8 cellular contexts compared by ENCODE assay signal in the genomic region with DNA sequence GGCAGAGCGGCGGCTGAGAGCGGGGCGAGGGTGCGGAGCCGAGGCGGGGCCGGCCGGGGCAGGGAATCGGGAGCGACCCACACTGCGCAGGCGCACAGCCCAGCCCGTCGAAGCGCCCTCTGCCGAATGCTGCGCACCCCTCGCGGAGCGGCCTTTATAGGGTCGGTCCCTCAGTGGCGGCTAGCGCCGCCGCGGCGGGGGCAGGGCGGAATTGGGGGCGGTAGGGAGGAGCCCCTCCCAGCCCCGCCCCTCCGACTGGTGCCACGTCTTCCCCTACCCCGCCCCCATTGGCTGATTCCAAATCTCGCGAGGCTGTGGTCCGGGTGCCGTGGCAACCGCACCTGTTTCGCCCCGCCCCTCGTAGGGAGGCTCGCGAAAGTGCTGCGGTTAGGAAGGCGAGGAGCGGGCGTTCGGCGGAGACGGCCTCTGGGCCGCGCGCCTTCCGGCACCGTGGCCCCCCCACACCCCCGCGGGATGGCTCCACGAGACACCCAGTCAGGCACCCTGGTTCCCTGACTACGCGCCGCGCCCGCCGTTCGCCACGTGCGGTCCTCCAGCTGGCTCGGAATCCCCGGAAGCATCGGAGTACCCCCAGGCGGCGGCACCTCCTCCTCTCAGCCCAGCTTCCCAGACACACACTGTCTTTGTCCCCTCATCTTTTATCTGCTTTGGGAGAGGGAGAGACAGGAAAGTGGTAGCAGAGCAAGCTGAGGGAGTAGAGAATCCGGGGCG. TPM values are rescaled to one million over a fixed set of nuclear protein-coding genes. Genes with fewer than 3 reads are reported as not detected.
DNase-seq lines count a peak whose midpoint lies in the region; ATAC-seq and TF ChIP-seq lines count a peak whose summit lies in the region.

Gene EHD1 (minus strand): TSS at position 128 of the 732 bp plus-strand sequence. CDS start 157 bp downstream, outside the sequence.

- intact Hi-C loops in CD4-positive, alpha-beta T cell (cut with DNase I, micrococcal nuclease) = loop anchor here (1.0 to 5.0 kb wide), 4 partner anchors 19 to 101 kb away; partner anchors contain the start of genes ATG2A (in 1 of the 2), PPP2R5B (in 1 of the 2) and SF1 (in 1 of the 2)
- intact Hi-C loops in activated CD4-positive, alpha-beta memory T cell treated with anti-CD3 and anti-CD28 coated beads for 36 hours (cut with micrococcal nuclease) = loop anchor here (1.0 to 5.0 kb wide), 4 partner anchors 10 to 549 kb away; partner anchors contain the start of gene ATG2A
- intact Hi-C loops in dorsolateral prefrontal cortex (cut with DNase I) = loop anchor here in 1 of 2 donors (5.0 kb wide), 1 partner anchor 39 kb away; the partner anchor contains the start of gene ATG2A
- intact Hi-C loops in lower leg skin (cut with DNase I; ENCODE audit: low total_unique reads) = no loop called here

- peak in 1 of 2 donors; percentile 96 for TF ChIP-seq POLR2A in lower leg skin (IDR thresholded peaks at IDR 0.05)

- peak within 1 kb of the TSS; percentile 98 for H3K4me3 Mint-ChIP-seq in CD4-positive, alpha-beta T cell
- H3K4me3 Mint-ChIP-seq in activated CD4-positive, alpha-beta memory T cell treated with anti-CD3 and anti-CD28 coated beads for 36 hours = peak within 1 kb of the TSS; percentile 99

- peaks cover 62% of the 10 kb centered on the region for H3K4me1 Mint-ChIP-seq in CD4-positive, alpha-beta T cell (ENCODE audit: low read depth)
- peaks cover 53% of the 10 kb centered on the region for H3K4me1 Mint-ChIP-seq in activated CD4-positive, alpha-beta memory T cell treated with anti-CD3 and anti-CD28 coated beads for 36 hours (ENCODE audit: low read depth)

- H3K4me3 ChIP-seq in dorsolateral prefrontal cortex = peak within 1 kb of the TSS; percentile 63 to 99 (median 92)
- H3K4me3 ChIP-seq in lower leg skin (ENCODE audit: low read depth, poor library complexity, severe bottlenecking) = peak within 1 kb of the TSS; percentile 65

- ATAC-seq in CD4-positive, alpha-beta T cell (ENCODE audit: poor library complexity) = peak; percentile 81
- ATAC-seq in GM19438 (IDR thresholded peaks at IDR 0.05; ENCODE audit: low read depth, unreplicated experiment) (peak; percentile 47), HG03575 (IDR thresholded peaks at IDR 0.05; ENCODE audit: extremely low read depth, insufficient number of reproducible peaks, low FRiP score, unreplicated experiment) (peak; percentile 43)

- CTCF ChIA-PET in CD4-positive, alpha-beta T cell (lab: Charles Lee) = interaction anchor here (1.0 to 3.9 kb wide), 12 partner anchors 9 to 34 kb away, joined by 3 to 26 read pairs (median 9); partner anchors contain the start of gene CDC42BPG
- CTCF ChIA-PET in activated CD4-positive, alpha-beta memory T cell treated with anti-CD3 and anti-CD28 coated beads for 36 hours (lab: Charles Lee) = interaction anchor here (0.7 to 29.7 kb wide), 7 partner anchors 9 to 546 kb away, joined by 3 to 1198 read pairs (median 4); partner anchors contain the start of genes ARL2 and CDC42BPG

- H3K9me3 Mint-ChIP-seq in CD4-positive, alpha-beta T cell = no peaks in the 10 kb centered on the region
- H3K9me3 Mint-ChIP-seq in activated CD4-positive, alpha-beta memory T cell treated with anti-CD3 and anti-CD28 coated beads for 36 hours = no peaks in the 10 kb centered on the region

- peak within 1 kb of the TSS; percentile 92 for H3K27ac Mint-ChIP-seq in CD4-positive, alpha-beta T cell
- peak within 1 kb of the TSS; percentile 98 for H3K27ac Mint-ChIP-seq in activated CD4-positive, alpha-beta memory T cell treated with anti-CD3 and anti-CD28 coated beads for 36 hours

- peak; percentile 99 to 100 (median 100) for DNase-seq in CD4-positive, alpha-beta T cell
- DNase-seq in NCI-H82 (lab: John Stamatoyannopoulos, UW) (peak; percentile 99), dorsolateral prefrontal cortex (peak; percentile 96 to 99 (median 98)), lower leg skin (ENCODE audit: low spot score in 2 of 2) (peak; percentile 98 to 100)
- DNase-seq in activated CD4-positive, alpha-beta memory T cell treated with anti-CD3 and anti-CD28 coated beads for 36 hours = peak; percentile 99
- peak; percentile 100 for DNase-seq in stimulated activated CD4-positive, alpha-beta T cell treated with anti-CD3 and anti-CD28 coated beads, Interleukin-4, amount 100 ng/mL, for 48 hours (ENCODE audit: low read depth in 2 of 2)

- no peaks in the 10 kb centered on the region for H3K27me3 ChIP-seq in CD4-positive, alpha-beta T cell (ENCODE audit: control insufficient read depth, insufficient read depth, low read length)
- no peaks in the 10 kb centered on the region for H3K27me3 ChIP-seq in dorsolateral prefrontal cortex

- H3K9me3 ChIP-seq in CD4-positive, alpha-beta T cell (ENCODE audit: control insufficient read depth, low read length) = no peaks in the 10 kb centered on the region

- H3K36me3 Mint-ChIP-seq in CD4-positive, alpha-beta T cell (ENCODE audit: low read depth) = peaks cover 51% of the 10 kb centered on the region
- peaks cover 36% of the 10 kb centered on the region for H3K36me3 Mint-ChIP-seq in activated CD4-positive, alpha-beta memory T cell treated with anti-CD3 and anti-CD28 coated beads for 36 hours

- 0 to 1% methylated on average over 42 to 62 of the region's 75 CpGs for WGBS in lower leg skin, 2 donors

- peak; percentile 58 for TF ChIP-seq CTCF in CD4-positive, alpha-beta T cell (IDR thresholded peaks at IDR 0.05)
- TF ChIP-seq CTCF in dorsolateral prefrontal cortex (IDR thresholded peaks at IDR 0.05 in 54 of 56, conservative IDR thresholded peaks at IDR 0.05 in 2 of 56; ENCODE audit: low read depth in 1 of 56, partially characterized antibody in 56 of 56) (peak; percentile 36 to 92 (median 72)), lower leg skin (IDR thresholded peaks at IDR 0.05) (no peak)

- H3K27ac ChIP-seq in CD4-positive, alpha-beta T cell (ENCODE audit: low read depth, low read length) = peak within 1 kb of the TSS; percentile 95
- peak within 1 kb of the TSS; percentile 63 to 97 (median 92) for H3K27ac ChIP-seq in dorsolateral prefrontal cortex

- POLR2A ChIA-PET in CD4-positive, alpha-beta T cell (lab: Charles Lee) = interaction anchor here (0.6 to 17.7 kb wide), 15 partner anchors 9 to 257 kb away, joined by 3 to 767 read pairs (median 5); partner anchors contain the start of genes CDC42BPG, FAU, MAP4K2 and MEN1
- POLR2A ChIA-PET in activated CD4-positive, alpha-beta memory T cell treated with anti-CD3 and anti-CD28 coated beads for 36 hours (lab: Charles Lee) = interaction anchor here (0.9 to 14.6 kb wide), 5 partner anchors 15 to 100 kb away, joined by 4 to 460 read pairs (median 6); partner anchors contain the start of gene PPP2R5B

- no peaks in the 10 kb centered on the region for H3K27me3 Mint-ChIP-seq in CD4-positive, alpha-beta T cell
- H3K27me3 Mint-ChIP-seq in activated CD4-positive, alpha-beta memory T cell treated with anti-CD3 and anti-CD28 coated beads for 36 hours = no peaks in the 10 kb centered on the region

RNA-seq across cellular contexts. Expression of gene EHD1, which starts in this region (rescaled TPM):
- total RNA-seq in CD4-positive, alpha-beta T cell = 100 to 1,000 TPM; 132 to 139 TPM
- total RNA-seq in activated CD4-positive, alpha-beta memory T cell treated with anti-CD3 and anti-CD28 coated beads for 36 hours = 100 to 1,000 TPM; 103 to 113 TPM
- total RNA-seq in dorsolateral prefrontal cortex (10 to 100 TPM; 25.6 to 70.9 (median 43.6) TPM), lower leg skin (10 to 100 TPM; 81.0 to 98.9 (median 90.5) TPM)

Comparison
In these comparisons a context has a peak if more than half of its experiments do, and no peak if none do; other contexts are left out.
1. Peak in every context shown above with its lines: DNase-seq, ATAC-seq, H3K4me3 ChIP-seq and H3K27ac ChIP-seq.
2. CTCF ChIP-seq: peak in CD4-positive, alpha-beta T cell (single experiment) and dorsolateral prefrontal cortex (56 of 56); none in lower leg skin (0 of 3).